13 cellular contexts compared by ENCODE assay signal in the genomic region with DNA sequence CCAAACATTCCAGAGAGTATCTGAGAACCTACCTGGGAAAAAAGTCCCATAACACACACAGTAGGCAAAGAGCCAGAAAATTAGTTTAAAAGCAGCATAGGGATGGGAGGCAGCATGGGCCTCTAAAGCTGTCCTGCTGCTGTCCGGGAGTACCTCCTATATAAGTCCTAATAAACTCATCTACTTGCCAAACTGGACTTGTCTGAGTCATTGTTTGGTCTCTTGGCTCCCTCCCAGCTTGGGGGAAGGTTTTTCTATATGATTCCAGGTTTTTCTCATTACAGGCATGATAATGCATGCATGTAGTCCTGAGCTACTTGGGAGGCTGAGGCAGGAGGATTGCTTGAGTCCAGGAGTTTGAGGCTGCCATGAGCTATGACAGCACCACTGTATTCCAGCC. TPM values are rescaled to one million over a fixed set of nuclear protein-coding genes. Genes with fewer than 3 reads are reported as not detected.
DNase-seq lines count a peak whose midpoint lies in the region; ATAC-seq lines count a peak whose summit lies in the region.
"Had no signal": no experiment of that assay in that cellular context is flagged by ENCODE, and none has a peak within 500 bp of the region (broad histone marks: within the 10 kb centered on the region; RNA-seq: fewer than 3 reads in every experiment).

No MANE protein-coding gene starts in this region.

- peaks cover 37% of the 10 kb centered on the region for H3K4me1 ChIP-seq in SJSA1 (replicated peaks)

- no peak overlapping the region for H3K4me3 ChIP-seq in SJSA1
- H3K4me3 ChIP-seq: thoracic aorta had no signal

- no peak overlapping the region for H3K27ac ChIP-seq in SJSA1
- H3K27ac ChIP-seq: thoracic aorta had no signal

- ATAC-seq in HG02571 (IDR thresholded peaks at IDR 0.05; ENCODE audit: unreplicated experiment): no peak

- no peaks in the 10 kb centered on the region for H3K27me3 ChIP-seq in SJSA1 (replicated peaks)

- H3K9me3 ChIP-seq in SJSA1 (replicated peaks): no peaks in the 10 kb centered on the region
- H3K9me3 ChIP-seq: thoracic aorta had no signal

- H3K36me3 ChIP-seq in SJSA1: no peaks in the 10 kb centered on the region
- H3K36me3 ChIP-seq: thoracic aorta had no signal

- DNase-seq in SIG-M5 treated with dmso at 0.1 percent for 504 hours (lab: John Stamatoyannopoulos, UW; ENCODE audit: unreplicated experiment): peak; percentile 60
- no peak for DNase-seq in SIG-M5 (lab: John Stamatoyannopoulos, UW)
- peak; percentile 34 to 56 for DNase-seq in SJSA1 (ENCODE audit: low read depth in 1 of 2, low spot score in 2 of 2)
- DNase-seq in fibroblast of peridontal ligament (ENCODE audit: extremely low read depth): peak; percentile 79
- DNase-seq in activated T-cell treated with anti-CD3 and anti-CD28 coated beads, Interleukin-2, amount 50 U/mL, for 48 hours: no peak
- no peak for DNase-seq in NCI-H2081 (lab: John Stamatoyannopoulos, UW)
- DNase-seq in NCI-H2107 treated with DMSO at 0.1 percent for 48 hours (lab: John Stamatoyannopoulos, UW; ENCODE audit: unreplicated experiment): no peak
- DNase-seq: AML-193; cortex of kidney; NCI-H2227 treated with DMSO at 0.1 percent for 48 hours; stimulated activated CD4-positive, alpha-beta T cell treated with anti-CD3 and anti-CD28 coated beads, Interleukin-2, amount 100 ng/mL, for 48 hours had no signal

RNA-seq across cellular contexts. Expression of a gene that starts 17.5 kb away (rescaled TPM):
- total RNA-seq in SJSA1 (2014; rRNA removed; shearing (Covaris generic)): 28.0 and 38.9 TPM in 2 replicates

Comparison
In these comparisons a context has a peak if more than half of its experiments do, and no peak if none do; other contexts are left out.
1. DNase-seq: peak in SIG-M5 treated with dmso at 0.1 percent for 504 hours (single experiment), SJSA1 (2 of 2) and fibroblast of peridontal ligament (single experiment); none in SIG-M5 (single experiment), activated T-cell treated with anti-CD3 and anti-CD28 coated beads, Interleukin-2, amount 50 U/mL, for 48 hours (0 of 2), NCI-H2081 (0 of 2) and NCI-H2107 treated with DMSO at 0.1 percent for 48 hours (single experiment).